8 cellular contexts compared by ENCODE assay signal in the genomic region with DNA sequence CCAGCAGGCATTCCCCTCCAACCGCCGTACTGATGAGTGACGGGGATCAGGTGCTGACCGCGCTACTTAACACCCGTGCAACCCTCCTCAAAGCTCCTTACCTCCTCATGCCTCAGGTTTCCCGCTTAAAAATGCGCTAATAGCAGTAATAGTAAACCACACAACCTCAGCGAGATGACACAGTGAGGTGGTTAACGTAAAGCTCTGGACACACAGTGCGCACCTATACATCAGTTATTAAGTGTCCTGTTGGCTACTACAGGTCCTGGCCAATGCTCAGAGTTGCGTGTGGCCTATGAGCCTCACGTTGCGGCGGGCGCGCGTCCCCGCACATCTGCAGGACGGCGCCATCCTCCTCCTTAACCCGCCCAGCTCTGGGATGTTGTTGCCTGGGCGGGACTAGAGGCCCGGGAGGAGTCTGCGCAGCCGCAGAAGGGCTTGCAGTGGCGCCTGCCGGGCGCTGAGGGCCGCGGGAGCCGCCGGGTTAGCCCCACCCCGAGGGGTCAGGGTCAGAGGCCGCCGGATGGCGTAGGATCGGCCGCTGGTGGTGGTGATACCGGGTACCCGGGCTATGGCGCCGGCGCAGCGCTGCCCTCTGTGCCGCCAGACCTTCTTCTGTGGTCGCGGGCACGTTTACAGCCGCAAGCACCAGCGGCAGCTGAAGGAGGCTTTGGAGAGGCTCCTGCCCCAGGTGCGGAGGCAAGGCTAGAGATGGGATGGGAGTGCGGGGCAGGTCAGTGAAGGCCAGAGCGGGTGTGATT. TPM values are rescaled to one million over a fixed set of nuclear protein-coding genes. Genes with fewer than 3 reads are reported as not detected.
DNase-seq lines count a peak whose midpoint lies in the region; ATAC-seq, FAIRE-seq and TF ChIP-seq lines count a peak whose summit lies in the region.

A gene with protein sequence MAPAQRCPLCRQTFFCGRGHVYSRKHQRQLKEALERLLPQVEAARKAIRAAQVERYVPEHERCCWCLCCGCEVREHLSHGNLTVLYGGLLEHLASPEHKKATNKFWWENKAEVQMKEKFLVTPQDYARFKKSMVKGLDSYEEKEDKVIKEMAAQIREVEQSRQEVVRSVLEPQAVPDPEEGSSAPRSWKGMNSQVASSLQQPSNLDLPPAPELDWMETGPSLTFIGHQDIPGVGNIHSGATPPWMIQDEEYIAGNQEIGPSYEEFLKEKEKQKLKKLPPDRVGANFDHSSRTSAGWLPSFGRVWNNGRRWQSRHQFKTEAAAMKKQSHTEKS (plus strand): TSS at position 512 of the 761 bp plus-strand sequence. CDS start 60 bp downstream, at position 572.

- FAIRE-seq in small intestine (lab: Jason Lieb, UNC) = no peak

- peaks cover 4 to 6% of the 10 kb centered on the region in 2 donors for H3K4me1 ChIP-seq in breast epithelium
- H3K4me1 ChIP-seq in iPS-20b (ENCODE audit: insufficient read depth, low read length) = peaks cover 8% of the 10 kb centered on the region
- H3K4me1 ChIP-seq in small intestine (ENCODE audit: control insufficient read depth in 2 of 2, insufficient read depth in 1 of 2, low read depth in 1 of 2, low read length in 1 of 2) = peaks cover 0 to 4% of the 10 kb centered on the region in 2 donors

- POLR2A ChIA-PET in AG04449 (lab: Yijun Ruan, JAX) = interaction anchor here (0.9 to 1.6 kb wide), 3 partner anchors 18 to 75 kb away, joined by 3 read pairs; a partner anchor contains a TSS

- no peak for DNase-seq in AG04449 (ENCODE audit: low read depth, low spot score)
- DNase-seq in NCI-H2196 (lab: John Stamatoyannopoulos, UW; ENCODE audit: unreplicated experiment) = peak; percentile 96
- DNase-seq in WERI-Rb-1 = peak; percentile 94
- peak; percentile 85 to 87 for DNase-seq in breast epithelium (ENCODE audit: low spot score in 2 of 2)
- DNase-seq in small intestine = peak; percentile 96

- ATAC-seq in GM18873 (IDR thresholded peaks at IDR 0.05; ENCODE audit: low FRiP score, unreplicated experiment) (peak; percentile 78), HG03135 (IDR thresholded peaks at IDR 0.05; ENCODE audit: unreplicated experiment) (peak; percentile 87)

- CTCF ChIA-PET in AG04449 (lab: Yijun Ruan, JAX) = interaction anchor here (0.7 to 3.5 kb wide), 10 partner anchors 10 to 309 kb away, joined by 3 to 11 read pairs (median 4); no protein-coding TSS in a partner anchor

- WGBS in small intestine, 3 donors = 0 to 1% (median 0%) methylated on average over 40 to 54 of the region's 54 CpGs

- peak within 1 kb of the TSS; percentile 95 for H3K9ac ChIP-seq in iPS-20b (ENCODE audit: low read depth, low read length)

- TF ChIP-seq POLR2A in breast epithelium (IDR thresholded peaks at IDR 0.05) = peak; percentile 48

- intact Hi-C loops in breast epithelium (cut with DNase I; ENCODE audit: low total_unique reads) = loop anchor here (1.0 kb wide), 1 partner anchor 8 kb away; no protein-coding TSS in a partner anchor

- peaks cover 48% of the 10 kb centered on the region for H3K36me3 ChIP-seq in WERI-Rb-1
- H3K36me3 ChIP-seq in breast epithelium = no peaks in the 10 kb centered on the region
- peaks cover 39% of the 10 kb centered on the region for H3K36me3 ChIP-seq in iPS-20b (ENCODE audit: insufficient read depth, low read depth, low read length)
- peaks cover 0 to 2% of the 10 kb centered on the region in 2 donors for H3K36me3 ChIP-seq in small intestine (ENCODE audit: control insufficient read depth in 2 of 2, insufficient read depth in 2 of 2, low read length in 2 of 2)

- H3K27me3 ChIP-seq in WERI-Rb-1 (ENCODE audit: insufficient read depth, low read depth, severe bottlenecking) (no peaks in the 10 kb centered on the region), breast epithelium (no peaks in the 10 kb centered on the region), iPS-20b (ENCODE audit: insufficient read depth, low read length) (no peaks in the 10 kb centered on the region), small intestine (ENCODE audit: control insufficient read depth in 2 of 2, insufficient read depth in 2 of 2, low read length in 2 of 2) (no peaks in the 10 kb centered on the region)

- TF ChIP-seq CTCF in AG04449 (IDR thresholded peaks at IDR 0.05; ENCODE audit: insufficient read depth, low read length, missing control alignments) = no peak
- no peak for TF ChIP-seq CTCF in WERI-Rb-1 (IDR thresholded peaks at IDR 0.05; ENCODE audit: low read depth, low read length)
- peak in 2 of 3 donors; percentile 20 to 27 for TF ChIP-seq CTCF in breast epithelium (IDR thresholded peaks at IDR 0.05)

- no peaks in the 10 kb centered on the region for H3K9me3 ChIP-seq in WERI-Rb-1 (ENCODE audit: severe bottlenecking)
- no peaks in the 10 kb centered on the region for H3K9me3 ChIP-seq in breast epithelium
- H3K9me3 ChIP-seq in iPS-20b (ENCODE audit: insufficient read depth, low read depth, low read length) = no peaks in the 10 kb centered on the region
- H3K9me3 ChIP-seq in small intestine (ENCODE audit: control insufficient read depth, low read depth) = no peaks in the 10 kb centered on the region

- H3K4me3 ChIP-seq in AG04449 (ENCODE audit: low read depth, low read length) (peak within 1 kb of the TSS; percentile 67), WERI-Rb-1 (ENCODE audit: low read depth, low read length) (peak within 1 kb of the TSS; percentile 78), breast epithelium (peak within 1 kb of the TSS; percentile 81 to 83 (median 81)), iPS-20b (ENCODE audit: low read length) (peak within 1 kb of the TSS; percentile 96), small intestine (ENCODE audit: low read depth in 1 of 2, low read length in 2 of 2) (peak within 1 kb of the TSS; percentile 88 to 94)

- H3K27ac ChIP-seq in WERI-Rb-1 (peak within 1 kb of the TSS; percentile 71), breast epithelium (peak within 1 kb of the TSS; percentile 81 to 90), iPS-20b (ENCODE audit: low read length) (peak within 1 kb of the TSS; percentile 84), small intestine (ENCODE audit: low read depth in 1 of 2, low read length in 1 of 2) (peak within 1 kb of the TSS; percentile 76 to 93)

RNA-seq across cellular contexts. Expression of the gene that starts here (rescaled TPM):
- total RNA-seq in breast epithelium = 10 to 100 TPM; 42.9 to 75.4 (median 71.1) TPM
- 10 to 100 TPM; 12.9 to 50.1 (median 25.9) TPM for polyA plus RNA-seq in small intestine

Comparison
In these comparisons a context has a peak if more than half of its experiments do, and no peak if none do; other contexts are left out.
1. CTCF ChIP-seq: peak in breast epithelium (2 of 3); none in AG04449 (single experiment) and WERI-Rb-1 (single experiment).
2. Peak in every context shown above with its lines, with median percentiles within 50 percentile points of each other: H3K4me3 ChIP-seq and H3K27ac ChIP-seq.